Comparison of ENCODE assay signal across 22 cellular contexts in genomic region chr14:104171029-104171697, GRCh38. TPM values are rescaled to one million over a fixed set of nuclear protein-coding genes. Genes with fewer than 3 reads are reported as not detected.
DNase-seq lines count a peak whose midpoint lies in the region; TF ChIP-seq lines count a peak whose summit lies in the region.
"Had no signal": no experiment of that assay in that cellular context is flagged by ENCODE, and none has a peak within 500 bp of the region (broad histone marks: within the 10 kb centered on the region; RNA-seq: fewer than 3 reads in every experiment).

No MANE protein-coding gene starts in this region.

- H3K4me1 ChIP-seq in PC-9 (replicated peaks; ENCODE audit: insufficient read depth), result peaks cover 6% of the 10 kb centered on the region; the same call in 1 of the 2 replicates
- H3K4me1 ChIP-seq: colonic mucosa, gastrocnemius medialis had no signal

- no peaks in the 10 kb centered on the region for H3K79me2 ChIP-seq in PC-9 (ENCODE audit: low read depth)

- peak overlapping the region; percentile 28; the same call in 1 of the 2 replicates for H3K4me2 ChIP-seq in PC-9

- POLR2A ChIA-PET in PC-9 (lab: Charles Lee; ENCODE audit: unreplicated experiment), result interaction anchor here (0.6 kb wide), 1 partner anchor 100 kb away, joined by 3 read pairs; no protein-coding TSS in a partner anchor

- peaks cover 40% of the 10 kb centered on the region for H3K27me3 Mint-ChIP-seq in Calu3 (ENCODE audit: unreplicated experiment)
- no peaks in the 10 kb centered on the region for H3K27me3 Mint-ChIP-seq in mesothelial cell of epicardium (ENCODE audit: low read depth)
- H3K27me3 Mint-ChIP-seq: CD4-positive, CD25-positive, alpha-beta regulatory T cell; naive thymus-derived CD4-positive, alpha-beta T cell; stimulated activated naive CD8-positive, alpha-beta T cell treated with anti-CD3 and anti-CD28 coated beads, Interleukin-15, Interleukin-2, amounts not matched to agents 100 ng/mL and 50 ng/mL, for 24 hours had no signal

- H3K4me1 Mint-ChIP-seq in Calu3 (ENCODE audit: low read depth, unreplicated experiment) (peaks cover 13% of the 10 kb centered on the region), mesothelial cell of epicardium (peaks cover 23% of the 10 kb centered on the region)
- H3K4me1 Mint-ChIP-seq: CD4-positive, CD25-positive, alpha-beta regulatory T cell; naive thymus-derived CD4-positive, alpha-beta T cell had no signal

- H3K4me3 Mint-ChIP-seq in Calu3 (ENCODE audit: low read depth, unreplicated experiment) (peak overlapping the region; percentile 60), mesothelial cell of epicardium (peak overlapping the region; percentile 39)
- H3K4me3 Mint-ChIP-seq: CD4-positive, CD25-positive, alpha-beta regulatory T cell; naive thymus-derived CD4-positive, alpha-beta T cell; stimulated activated naive CD8-positive, alpha-beta T cell treated with anti-CD3 and anti-CD28 coated beads, Interleukin-15, Interleukin-2, amounts not matched to agents 100 ng/mL and 50 ng/mL, for 24 hours had no signal

- H3K27me3 ChIP-seq in PC-9 (ENCODE audit: insufficient read depth, low read depth), result peaks cover 87% of the 10 kb centered on the region
- H3K27me3 ChIP-seq: colonic mucosa had no signal

- H4K20me1 ChIP-seq in PC-9 (ENCODE audit: insufficient read depth), result no peaks in the 10 kb centered on the region

- H3K36me3 Mint-ChIP-seq in Calu3 (ENCODE audit: insufficient read depth, unreplicated experiment) (no peaks in the 10 kb centered on the region), mesothelial cell of epicardium (no peaks in the 10 kb centered on the region)
- H3K36me3 Mint-ChIP-seq: CD4-positive, CD25-positive, alpha-beta regulatory T cell; naive thymus-derived CD4-positive, alpha-beta T cell had no signal

- no peaks in the 10 kb centered on the region for H3K9me3 ChIP-seq in PC-9 (ENCODE audit: insufficient read depth, low read depth)
- H3K9me3 ChIP-seq: colonic mucosa, gastrocnemius medialis had no signal

- TF ChIP-seq CTCF in Calu3 (IDR thresholded peaks at IDR 0.05; ENCODE audit: unreplicated experiment), result no peak
- TF ChIP-seq CTCF in PC-9 (conservative IDR thresholded peaks at IDR 0.05), result no peak
- no peak for TF ChIP-seq CTCF in mesothelial cell of epicardium (IDR thresholded peaks at IDR 0.05; ENCODE audit: unreplicated experiment)

- no peak overlapping the region for H2AFZ ChIP-seq in PC-9

- H3K9me2 ChIP-seq in PC-9 (ENCODE audit: insufficient read depth), result no peaks in the 10 kb centered on the region

- no peak overlapping the region for H3K4me3 ChIP-seq in PC-9
- H3K4me3 ChIP-seq: colonic mucosa, gastrocnemius medialis had no signal

- no peaks in the 10 kb centered on the region for H3F3A ChIP-seq in PC-9 (ENCODE audit: insufficient read depth, low read depth)

- H3K27ac Mint-ChIP-seq in Calu3 (ENCODE audit: unreplicated experiment), result no peak overlapping the region
- no peak overlapping the region for H3K27ac Mint-ChIP-seq in mesothelial cell of epicardium
- H3K27ac Mint-ChIP-seq: CD4-positive, CD25-positive, alpha-beta regulatory T cell; naive thymus-derived CD4-positive, alpha-beta T cell; stimulated activated naive CD8-positive, alpha-beta T cell treated with anti-CD3 and anti-CD28 coated beads, Interleukin-15, Interleukin-2, amounts not matched to agents 100 ng/mL and 50 ng/mL, for 24 hours had no signal

- CTCF ChIA-PET in Calu3 (lab: Charles Lee) (no interaction called here), PC-9 (lab: Charles Lee) (no interaction called here)

- no peak overlapping the region for H3K27ac ChIP-seq in PC-9
- H3K27ac ChIP-seq: colonic mucosa, gastrocnemius medialis, HL-60 had no signal

- intact Hi-C loops in Calu3 (cut with micrococcal nuclease; ENCODE audit: unreplicated experiment) (no loop called here), PC-9 (cut with micrococcal nuclease; ENCODE audit: unreplicated experiment) (no loop called here)

- no TSS peak for BruUV-seq in Calu3 (replicated peaks; lab: Mats Ljungman, UMichigan)
- no TSS peak for BruUV-seq in PC-9 (replicated peaks; lab: Mats Ljungman, UMichigan)

- no peaks in the 10 kb centered on the region for H3K36me3 ChIP-seq in PC-9 (ENCODE audit: low read depth)
- H3K36me3 ChIP-seq: colonic mucosa, gastrocnemius medialis had no signal

- DNase-seq in Calu3, result peak; percentile 45
- peak; percentile 57 to 90 for DNase-seq in PC-9
- peak; percentile 48 for DNase-seq in iPS DF 19.7 (ENCODE audit: low read depth, low spot score)
- peak in 1 of 2 experiments; percentile 61 for DNase-seq in mesothelial cell of epicardium (ENCODE audit: low spot score in 2 of 2, unreplicated experiment in 2 of 2)
- no peak for DNase-seq in HK-2 (ENCODE audit: unreplicated experiment)
- no peak for DNase-seq in H4 (ENCODE audit: low spot score)
- no peak for DNase-seq in activated CD4-positive, alpha-beta T cell treated with anti-CD3 and anti-CD28 coated beads, Interleukin-2, amount 50 U/mL, for 4 hours
- DNase-seq in hypothalamus (lab: John Stamatoyannopoulos, UW), result no peak
- DNase-seq: activated CD4-positive, CD25-positive, alpha-beta regulatory T cell; activated gamma-delta T cell; aorta; CD4-positive, CD25-positive, alpha-beta regulatory T cell; colonic mucosa; DND-41; gastrocnemius medialis; Kasumi-1; naive thymus-derived CD4-positive, alpha-beta T cell; NCI-H1436 treated with DMSO at 0.1 percent for 48 hours; SIG-M5; T-helper 2 cell had no signal

- H3K9me3 Mint-ChIP-seq in Calu3 (ENCODE audit: low read depth, unreplicated experiment) (no peaks in the 10 kb centered on the region), mesothelial cell of epicardium (no peaks in the 10 kb centered on the region)
- H3K9me3 Mint-ChIP-seq: CD4-positive, CD25-positive, alpha-beta regulatory T cell; naive thymus-derived CD4-positive, alpha-beta T cell; stimulated activated naive CD8-positive, alpha-beta T cell treated with anti-CD3 and anti-CD28 coated beads, Interleukin-15, Interleukin-2, amounts not matched to agents 100 ng/mL and 50 ng/mL, for 24 hours had no signal

RNA-seq across cellular contexts. Expression of gene KIF26A, which starts 32.8 kb away (rescaled TPM):
- total RNA-seq in Calu3 (2022) (0.07 TPM in 2 replicates), PC-9 (2021) (0.17 and 0.53 TPM in 2 replicates), mesothelial cell of epicardium (18.4 to 20.0 TPM (median 19.4 TPM) in 3 replicates)
- 0.77 and 1.6 TPM in 2 replicates for total RNA-seq in H4 (2014; rRNA removed; shearing (Covaris generic))

Comparison
In these comparisons a context has a peak if more than half of its experiments do, and no peak if none do; other contexts are left out.
1. DNase-seq: peak in Calu3 (single experiment), PC-9 (2 of 2) and iPS DF 19.7 (single experiment); none in HK-2 (single experiment), H4 (single experiment), activated CD4-positive, alpha-beta T cell treated with anti-CD3 and anti-CD28 coated beads, Interleukin-2, amount 50 U/mL, for 4 hours (0 of 2) and hypothalamus (0 of 51).